Comparison of ENCODE assay signal across 8 cellular contexts in genomic region chr11:111765320-111765983, GRCh38. TPM values are rescaled to one million over a fixed set of nuclear protein-coding genes. Genes with fewer than 3 reads are reported as not detected.
A peak's percentile ranks its signal among the peaks of the same experiment; 100 is the strongest.
DNase-seq lines count a peak whose midpoint lies in the region; ATAC-seq lines count a peak whose summit lies in the region.

No MANE protein-coding gene starts in this region.

- H3K27ac Mint-ChIP-seq in stimulated activated naive CD8-positive, alpha-beta T cell treated with anti-CD3 and anti-CD28 coated beads, Interleukin-15, amount 100 ng/mL, for 72 hours, result peak overlapping the region; percentile 97 to 99

- H3K9me3 Mint-ChIP-seq in stimulated activated naive CD8-positive, alpha-beta T cell treated with anti-CD3 and anti-CD28 coated beads, Interleukin-15, amount 100 ng/mL, for 72 hours, result no peaks in the 10 kb centered on the region

- ATAC-seq in GM21367 (IDR thresholded peaks at IDR 0.05; ENCODE audit: unreplicated experiment) (peak; percentile 36), HG02588 (IDR thresholded peaks at IDR 0.05; ENCODE audit: unreplicated experiment) (no peak)
- no peak for ATAC-seq in stimulated activated naive CD8-positive, alpha-beta T cell treated with anti-CD3 and anti-CD28 coated beads, Interleukin-15, amount 100 ng/mL, for 72 hours

- peaks cover 38% of the 10 kb centered on the region for H3K4me1 Mint-ChIP-seq in stimulated activated naive CD8-positive, alpha-beta T cell treated with anti-CD3 and anti-CD28 coated beads, Interleukin-15, amount 100 ng/mL, for 72 hours

- H3K27me3 Mint-ChIP-seq in stimulated activated naive CD8-positive, alpha-beta T cell treated with anti-CD3 and anti-CD28 coated beads, Interleukin-15, amount 100 ng/mL, for 72 hours, result no peaks in the 10 kb centered on the region

- DNase-seq in EH (ENCODE audit: low read depth) (peak; percentile 17), HT1080 (ENCODE audit: low read depth) (peak; percentile 17), astrocyte of the hippocampus (ENCODE audit: low read depth, low spot score) (peak; percentile 25), iPS-NIHi7 (ENCODE audit: extremely low spot score) (peak; percentile 67), midbrain (lab: John Stamatoyannopoulos, UW) (no peak)
- no peak for DNase-seq in stimulated activated naive CD8-positive, alpha-beta T cell treated with anti-CD3 and anti-CD28 coated beads, Interleukin-15, amount 100 ng/mL, for 72 hours

- H3K4me3 Mint-ChIP-seq in stimulated activated naive CD8-positive, alpha-beta T cell treated with anti-CD3 and anti-CD28 coated beads, Interleukin-15, amount 100 ng/mL, for 72 hours, result peak overlapping the region; percentile 95 to 100

RNA-seq across cellular contexts. Expression of gene PPP2R1B, which starts 0.7 kb away (rescaled TPM):
- 23.9 and 33.9 TPM in 2 replicates for total RNA-seq in HT1080 (2014; rRNA removed; shearing (Covaris generic))
- polyA plus RNA-seq in HT1080 (2015; cell fraction: cytosol; rRNA removed), result 14.6 and 18.2 TPM in 2 replicates
- 28.1 and 32.4 TPM in 2 replicates for polyA plus RNA-seq in HT1080 (2015; cell fraction: nucleus; rRNA removed)

Comparison
In these comparisons a context has a peak if more than half of its experiments do, and no peak if none do; other contexts are left out.
1. DNase-seq: peak in EH (single experiment), HT1080 (single experiment), astrocyte of the hippocampus (single experiment) and iPS-NIHi7 (single experiment); none in stimulated activated naive CD8-positive, alpha-beta T cell treated with anti-CD3 and anti-CD28 coated beads, Interleukin-15, amount 100 ng/mL, for 72 hours (0 of 2) and midbrain (single experiment).